In genomic region chr16:85899444-85899843, GRCh38 we compare ENCODE assay signal across 1 cellular context.
TF ChIP-seq lines count a peak whose summit lies in the region.

No MANE protein-coding gene starts in this region.

TF ChIP-seq in H1, 55 proteins besides CTCF, POLR2A, EP300 and RAD21 (continued from another document):
- no peak for TF ChIP-seq NANOG (IDR thresholded peaks at IDR 0.05; ENCODE audit: insufficient read depth, low read depth, low read length, poor library complexity, severe bottlenecking)
- no peak for TF ChIP-seq SIX5 (IDR thresholded peaks at IDR 0.05; ENCODE audit: low read depth, low read length)
